Comparison of ENCODE assay signal across 16 cellular contexts in the genomic region with DNA sequence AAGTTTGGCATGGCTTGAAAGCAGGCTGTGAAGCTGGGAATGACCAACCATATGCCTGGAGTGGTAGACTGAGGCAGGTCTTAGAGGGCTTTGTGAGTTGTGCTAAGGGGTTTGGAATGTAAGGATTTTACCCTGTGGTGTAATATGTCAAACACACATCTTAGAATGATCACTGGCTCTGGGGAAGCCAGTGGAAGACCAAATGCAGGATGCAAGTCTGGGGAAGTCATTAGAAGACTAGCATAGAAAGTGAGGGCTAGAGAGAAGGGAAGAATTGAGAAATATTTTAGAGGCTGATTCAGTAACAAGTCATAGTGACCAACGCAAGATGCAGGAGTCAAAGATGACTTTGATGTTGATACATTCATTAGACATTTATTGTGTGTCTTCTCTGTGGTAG. TPM values are rescaled to one million over a fixed set of nuclear protein-coding genes. Genes with fewer than 3 reads are reported as not detected.
"Had no signal": no experiment of that assay in that cellular context is flagged by ENCODE, and none has a peak within 500 bp of the region (broad histone marks: within the 10 kb centered on the region; RNA-seq: fewer than 3 reads in every experiment).

No MANE protein-coding gene starts in this region.

- H3K27me3 ChIP-seq: breast epithelium had no signal

- H3K4me1 ChIP-seq: breast epithelium had no signal

- H3K36me3 Mint-ChIP-seq: naive thymus-derived CD8-positive, alpha-beta T cell; stimulated activated effector memory CD8-positive, alpha-beta T cell treated with anti-CD3 and anti-CD28 coated beads, Interleukin-12 subunit alpha, Interleukin-12 subunit beta, amount 100 ng/mL, for 72 hours had no signal

- H3K27ac ChIP-seq: breast epithelium had no signal

- DNase-seq: activated CD4-positive, alpha-beta T cell treated with anti-CD3 and anti-CD28 coated beads, Interleukin-2, amount 50 U/mL, for 1 hour; activated CD4-positive, CD25-positive, alpha-beta regulatory T cell; activated CD8-positive, alpha-beta memory T cell treated with anti-CD3 and anti-CD28 coated beads for 24 hours; activated naive CD4-positive, alpha-beta T cell treated with Interleukin-2 at 50 U/mL for 16 hours; aorta; effector memory CD4-positive, alpha-beta T cell; kidney; left ventricle myocardium superior; mesenchymal stem cell; naive thymus-derived CD8-positive, alpha-beta T cell; retina; T-helper 17 cell had no signal

- H3K36me3 ChIP-seq: breast epithelium had no signal

- H3K4me1 Mint-ChIP-seq: activated T-helper 17 cell treated with anti-CD3 and anti-CD28 coated beads, Interleukin-2, amount 50 U/mL, for 72 hours; stimulated activated effector memory CD8-positive, alpha-beta T cell treated with anti-CD3 and anti-CD28 coated beads, Interleukin-12 subunit alpha, Interleukin-12 subunit beta, amount 100 ng/mL, for 72 hours; T-helper 17 cell had no signal

- H3K9me3 Mint-ChIP-seq: activated T-helper 17 cell treated with anti-CD3 and anti-CD28 coated beads, Interleukin-2, amount 50 U/mL, for 72 hours; naive thymus-derived CD8-positive, alpha-beta T cell; stimulated activated effector memory CD8-positive, alpha-beta T cell treated with anti-CD3 and anti-CD28 coated beads, Interleukin-12 subunit alpha, Interleukin-12 subunit beta, amount 100 ng/mL, for 72 hours had no signal

- H3K27ac Mint-ChIP-seq: activated T-helper 17 cell treated with anti-CD3 and anti-CD28 coated beads, Interleukin-2, amount 50 U/mL, for 72 hours; dendritic cell treated with granulocyte-macrophage colony-stimulating factor and Interleukin-4, amounts not matched to agents 40 ng/mL and 50 ng/mL, for 4 days; naive thymus-derived CD8-positive, alpha-beta T cell; stimulated activated effector memory CD8-positive, alpha-beta T cell treated with anti-CD3 and anti-CD28 coated beads, Interleukin-12 subunit alpha, Interleukin-12 subunit beta, amount 100 ng/mL, for 72 hours; T-helper 17 cell had no signal

- H3K4me3 ChIP-seq: breast epithelium had no signal

- H3K4me3 Mint-ChIP-seq: activated T-helper 17 cell treated with anti-CD3 and anti-CD28 coated beads, Interleukin-2, amount 50 U/mL, for 72 hours; dendritic cell treated with granulocyte-macrophage colony-stimulating factor and Interleukin-4, amounts not matched to agents 40 ng/mL and 50 ng/mL, for 4 days; naive thymus-derived CD8-positive, alpha-beta T cell; stimulated activated effector memory CD8-positive, alpha-beta T cell treated with anti-CD3 and anti-CD28 coated beads, Interleukin-12 subunit alpha, Interleukin-12 subunit beta, amount 100 ng/mL, for 72 hours; T-helper 17 cell had no signal

RNA-seq across cellular contexts. Expression of gene FHOD3, which starts 3.5 kb away (rescaled TPM):
- total RNA-seq: activated T-helper 17 cell treated with anti-CD3 and anti-CD28 coated beads, Interleukin-2, amount 50 U/mL, for 72 hours; naive thymus-derived CD8-positive, alpha-beta T cell; T-helper 17 cell had no signal
- polyA plus RNA-seq: naive thymus-derived CD8-positive, alpha-beta T cell had no signal
